ENCODE assay signal across 8 cellular contexts in the genomic region with DNA sequence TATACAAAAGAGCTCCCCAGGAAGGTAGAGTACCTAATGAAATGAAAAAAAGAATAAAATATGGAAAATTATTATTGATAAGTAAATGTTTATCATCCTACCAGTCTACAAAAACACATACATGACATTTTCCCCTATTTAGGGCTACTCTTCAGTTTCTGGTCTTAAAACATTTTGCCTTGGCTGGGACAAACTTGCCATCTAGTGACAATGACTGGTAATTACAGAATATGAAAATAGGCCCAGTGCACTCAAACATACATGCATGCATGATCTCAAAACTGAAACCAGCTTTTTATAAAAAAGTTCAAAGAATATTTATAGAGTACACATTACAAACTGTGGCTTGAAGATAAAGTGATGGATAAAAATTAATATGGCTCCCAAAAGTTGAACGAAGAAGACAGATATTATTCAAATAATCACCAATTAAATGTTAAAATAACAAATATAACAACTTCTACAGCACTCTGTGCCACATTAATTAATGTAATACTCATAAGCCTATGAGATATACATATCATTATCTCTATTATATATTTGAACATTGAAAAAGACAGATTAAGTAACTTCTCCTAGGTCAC. TPM values are rescaled to one million over a fixed set of nuclear protein-coding genes. Genes with fewer than 3 reads are reported as not detected.
A peak's percentile ranks its signal among the peaks of the same experiment; 100 is the strongest.
DNase-seq lines count a peak whose midpoint lies in the region; ATAC-seq, FAIRE-seq and TF ChIP-seq lines count a peak whose summit lies in the region.

No MANE protein-coding gene starts in this region.

- intact Hi-C loops in HCT116 (cut with micrococcal nuclease), result loop anchor here (2.0 to 5.0 kb wide), 2 partner anchors 1863 to 1994 kb away; no protein-coding TSS in a partner anchor
- intact Hi-C loops in endothelial cell of umbilical vein (cut with micrococcal nuclease), result loop anchor here (1.0 to 5.0 kb wide), 3 partner anchors 409 to 1993 kb away; no protein-coding TSS in a partner anchor

- H3K27ac ChIP-seq in HCT116 (ENCODE audit: low read depth, low read length) (no peak overlapping the region), endothelial cell of umbilical vein (ENCODE audit: insufficient read depth, low read depth, low read length) (no peak overlapping the region)

- no peak overlapping the region for H3K4me3 Mint-ChIP-seq in nephron progenitor cell

- TF ChIP-seq POLR2A in HCT116 (IDR thresholded peaks at IDR 0.05; ENCODE audit: borderline replicate concordance, extremely low read depth, insufficient read depth, insufficient read length), result no peak
- TF ChIP-seq POLR2A in endothelial cell of umbilical vein (IDR thresholded peaks at IDR 0.05; ENCODE audit: low read depth, low read length), result no peak

- H3K36me3 Mint-ChIP-seq in nephron progenitor cell (ENCODE audit: low read depth), result peaks cover 14% of the 10 kb centered on the region

- H3K79me2 ChIP-seq in HCT116 (ENCODE audit: insufficient read depth, low read length), result no peaks in the 10 kb centered on the region
- no peaks in the 10 kb centered on the region for H3K79me2 ChIP-seq in endothelial cell of umbilical vein (ENCODE audit: control insufficient read depth, insufficient read depth, low read length)

- no peak overlapping the region for H3K9ac ChIP-seq in HCT116 (ENCODE audit: low read length)
- H3K9ac ChIP-seq in endothelial cell of umbilical vein (replicated peaks; ENCODE audit: extremely low read depth, insufficient read depth, low read length), result no peak overlapping the region

- no peaks in the 10 kb centered on the region for H3K4me1 Mint-ChIP-seq in nephron progenitor cell

- H3K27ac Mint-ChIP-seq in nephron progenitor cell, result no peak overlapping the region

- no peaks in the 10 kb centered on the region for H3K9me3 ChIP-seq in HCT116 (ENCODE audit: control insufficient read depth in 1 of 2, insufficient read depth in 1 of 2, low read depth in 1 of 2, low read length in 2 of 2)
- H3K9me3 ChIP-seq in endothelial cell of umbilical vein (replicated peaks; ENCODE audit: control insufficient read depth, insufficient read depth, low read length), result no peaks in the 10 kb centered on the region

- H3K27me3 ChIP-seq in HCT116 (ENCODE audit: insufficient read depth, low read length) (no peaks in the 10 kb centered on the region), endothelial cell of umbilical vein (ENCODE audit: control insufficient read depth in 2 of 2, insufficient read depth in 2 of 2, low read length in 2 of 2) (no peaks in the 10 kb centered on the region)

- CTCF ChIA-PET in AG04449 (lab: Yijun Ruan, JAX) (interaction anchor here (0.7 to 3.9 kb wide), 11 partner anchors 10 to 1995 kb away, joined by 3 to 30 read pairs (median 4); a partner anchor contains a TSS), HCT116 (lab: Charles Lee) (interaction anchor here (1.0 to 1.6 kb wide), 3 partner anchors 11 to 1995 kb away, joined by 3 to 5 read pairs (median 4); a partner anchor contains a TSS), endothelial cell of umbilical vein (lab: Charles Lee) (interaction anchor here (0.7 to 3.5 kb wide), 12 partner anchors 10 to 1994 kb away, joined by 3 to 68 read pairs (median 4); a partner anchor contains a TSS)

- no peaks in the 10 kb centered on the region for H3K9me1 ChIP-seq in endothelial cell of umbilical vein (replicated peaks; ENCODE audit: control insufficient read depth, extremely low read depth, insufficient read depth, low read length)

- no TSS peak for BruUV-seq in HCT116 (replicated peaks; lab: Mats Ljungman, UMichigan)
- BruUV-seq in endothelial cell of umbilical vein (replicated peaks; lab: Mats Ljungman, UMichigan), result no TSS peak

- H2AFZ ChIP-seq in HCT116 (ENCODE audit: low read depth, low read length, poor library complexity, severe bottlenecking) (no peak overlapping the region), endothelial cell of umbilical vein (ENCODE audit: low read depth, low read length) (no peak overlapping the region)

- H3K9me3 Mint-ChIP-seq in nephron progenitor cell, result peaks cover 24% of the 10 kb centered on the region

- POLR2A ChIA-PET in AG04449 (lab: Yijun Ruan, JAX), result no interaction called here
- POLR2A ChIA-PET in HCT116 (lab: Charles Lee), result no interaction called here
- POLR2A ChIA-PET in endothelial cell of umbilical vein (lab: Charles Lee), result no interaction called here

- RAD21 ChIA-PET in HCT116 (lab: Charles Lee; ENCODE audit: low non-redundant PET in 1 of 2, low total read pairs in 2 of 2, uncharacterized antibody in 2 of 2, unreplicated experiment in 2 of 2), result interaction anchor here in 1 of 2 experiments (0.9 kb wide), 1 partner anchor 1995 kb away, joined by 3 read pairs; no protein-coding TSS in a partner anchor

- dilution Hi-C loops in endothelial cell of umbilical vein (cut with MboI; ENCODE audit: extremely low pct_ligation_motif_present, low sequenced_read_pairs), result no loop called here

- H3K27me3 Mint-ChIP-seq in nephron progenitor cell (ENCODE audit: low read depth, poor library complexity), result no peaks in the 10 kb centered on the region

- no peak for ATAC-seq in HCT116

- TF ChIP-seq CTCF in AG04449 (IDR thresholded peaks at IDR 0.05; ENCODE audit: insufficient read depth, low read length, missing control alignments) (peak; percentile 49), GM10266 (IDR thresholded peaks at IDR 0.05; ENCODE audit: control insufficient read depth, insufficient read depth, low read depth, missing control alignments) (peak; percentile 62), HCT116 (IDR thresholded peaks at IDR 0.05 in 2 of 3, conservative IDR thresholded peaks at IDR 0.05 in 1 of 3; ENCODE audit: borderline replicate concordance in 1 of 3, insufficient read depth in 1 of 3, low read depth in 2 of 3, low read length in 2 of 3) (peak; percentile 38 to 68 (median 53); a peak in 5 of 6 replicates), endothelial cell of umbilical vein (IDR thresholded peaks at IDR 0.05; ENCODE audit: extremely low read depth in 1 of 2, insufficient read depth in 1 of 2, low read depth in 1 of 2, low read length in 2 of 2) (peak; percentile 37 to 45), nephron progenitor cell (IDR thresholded peaks at IDR 0.05) (peak; percentile 79)

- no peaks in the 10 kb centered on the region for H3K9me2 ChIP-seq in HCT116 (ENCODE audit: insufficient read depth)

- no peaks in the 10 kb centered on the region for H4K20me1 ChIP-seq in HCT116 (ENCODE audit: insufficient read depth)
- H4K20me1 ChIP-seq in endothelial cell of umbilical vein (replicated peaks; ENCODE audit: control insufficient read depth, extremely low read depth, insufficient read depth, low read length), result no peaks in the 10 kb centered on the region

- DNase-seq in AG04449 (ENCODE audit: low read depth, low spot score), result no peak
- peak; percentile 31 for DNase-seq in GM10266 (ENCODE audit: extremely low spot score)
- DNase-seq in HCT116 (ENCODE audit: low read depth, low spot score), result peak; percentile 35
- DNase-seq in LoVo (ENCODE audit: low spot score), result peak; percentile 22
- peak; percentile 9 to 21 for DNase-seq in SHP77 (lab: John Stamatoyannopoulos, UW)
- peak; percentile 66 for DNase-seq in endothelial cell of umbilical vein (ENCODE audit: low read depth, low spot score)
- no peak for DNase-seq in nephron progenitor cell
- DNase-seq in activated gamma-delta T cell treated with Interleukin-2 at 50 U/mL for 16 hours, result no peak

- peak; percentile 21 for FAIRE-seq in endothelial cell of umbilical vein (lab: Jason Lieb, UNC)

- H3K4me2 ChIP-seq in HCT116 (ENCODE audit: low read length) (no peak overlapping the region), endothelial cell of umbilical vein (ENCODE audit: insufficient read depth, low read length) (no peak overlapping the region)

- peak; percentile 68 for TF ChIP-seq RAD21 in HCT116 (IDR thresholded peaks at IDR 0.05; ENCODE audit: low read depth)

- H3K4me3 ChIP-seq in AG04449 (ENCODE audit: low read depth, low read length) (no peak overlapping the region), HCT116 (replicated peaks in 1 of 2; ENCODE audit: low read depth in 1 of 2, low read length in 2 of 2) (no peak overlapping the region), endothelial cell of umbilical vein (replicated peaks in 1 of 3; ENCODE audit: insufficient read depth in 1 of 3, low read depth in 1 of 3, low read length in 3 of 3) (no peak overlapping the region)

- H3K36me3 ChIP-seq in HCT116 (ENCODE audit: control insufficient read depth in 1 of 2, insufficient read depth in 2 of 2, low read length in 2 of 2) (no peaks in the 10 kb centered on the region), endothelial cell of umbilical vein (ENCODE audit: control insufficient read depth in 2 of 2, extremely low read depth in 1 of 2, insufficient read depth in 2 of 2, low read length in 2 of 2) (no peaks in the 10 kb centered on the region)

- H3K4me1 ChIP-seq in HCT116 (ENCODE audit: control insufficient read depth in 1 of 2, insufficient read depth in 2 of 2, low read length in 2 of 2) (no peaks in the 10 kb centered on the region), endothelial cell of umbilical vein (ENCODE audit: control insufficient read depth, extremely low read depth, insufficient read depth, low read length) (peaks cover 11% of the 10 kb centered on the region)

TF ChIP-seq in HCT116, 20 proteins besides CTCF, POLR2A, EP300 and RAD21 (continues in another document):
- no peak for TF ChIP-seq YY1 (IDR thresholded peaks at IDR 0.05; ENCODE audit: extremely low read depth, insufficient replicate concordance, low read depth, low read length)

RNA-seq across cellular contexts. Expression of a gene that starts 10.5 kb away (rescaled TPM):
- total RNA-seq in HCT116 (2021; ENCODE audit: unreplicated experiment) (11.1 TPM), endothelial cell of umbilical vein (12.2 and 16.7 TPM in 2 replicates)
- polyA plus RNA-seq in HCT116 (2012), result 7.4 and 7.7 TPM in 2 replicates
- 9.2 and 11.5 TPM in 2 replicates for polyA plus RNA-seq in endothelial cell of umbilical vein
- polyA plus RNA-seq in endothelial cell of umbilical vein (2011; cell fraction: cytosol; rRNA removed), result 6.6 and 8.4 TPM in 2 replicates
- 61.3 and 63.1 TPM in 2 replicates for polyA plus RNA-seq in endothelial cell of umbilical vein (2011; cell fraction: nucleus; rRNA removed)
- 7.3 and 11.8 TPM in 2 replicates for polyA plus RNA-seq in endothelial cell of umbilical vein (2012)
- polyA minus RNA-seq in endothelial cell of umbilical vein, result 14.3 and 17.4 TPM in 2 replicates
- polyA minus RNA-seq in endothelial cell of umbilical vein (2011; cell fraction: cytosol; rRNA and poly(A)+ RNA removed), result 5.4 TPM
- 34.1 and 57.0 TPM in 2 replicates for polyA minus RNA-seq in endothelial cell of umbilical vein (2011; cell fraction: nucleus; rRNA and poly(A)+ RNA removed)

RNA-seq across cellular contexts. Expression of a gene that starts 56.4 kb away (rescaled TPM):
- total RNA-seq in HCT116 (2021; ENCODE audit: unreplicated experiment) (2.6 TPM), endothelial cell of umbilical vein (1.2 and 1.8 TPM in 2 replicates)
- 1.3 and 1.8 TPM in 2 replicates for polyA plus RNA-seq in HCT116 (2012)
- polyA plus RNA-seq in endothelial cell of umbilical vein, result 0.53 and 1.0 TPM in 2 replicates
- 0.05 and 0.13 TPM in 2 replicates for polyA plus RNA-seq in endothelial cell of umbilical vein (2011; cell fraction: cytosol; rRNA removed)
- 7.5 and 8.7 TPM in 2 replicates for polyA plus RNA-seq in endothelial cell of umbilical vein (2011; cell fraction: nucleus; rRNA removed)
- 0.86 and 0.92 TPM in 2 replicates for polyA plus RNA-seq in endothelial cell of umbilical vein (2012)
- 0.38 and 0.56 TPM in 2 replicates for polyA minus RNA-seq in endothelial cell of umbilical vein
- not detected for polyA minus RNA-seq in endothelial cell of umbilical vein (2011; cell fraction: cytosol; rRNA and poly(A)+ RNA removed)
- polyA minus RNA-seq in endothelial cell of umbilical vein (2011; cell fraction: nucleus; rRNA and poly(A)+ RNA removed), result 2.0 and 2.6 TPM in 2 replicates

Comparison
In these comparisons a context has a peak if more than half of its experiments do, and no peak if none do; other contexts are left out.
1. DNase-seq: peak in GM10266 (single experiment), HCT116 (single experiment), LoVo (single experiment), SHP77 (2 of 2) and endothelial cell of umbilical vein (single experiment); none in AG04449 (single experiment), nephron progenitor cell (single experiment) and activated gamma-delta T cell treated with Interleukin-2 at 50 U/mL for 16 hours (single experiment).
2. Peak in every context shown above with its lines, with median percentiles within 50 percentile points of each other: CTCF ChIP-seq.